Comparison of ENCODE assay signal across 16 cellular contexts in the genomic region with DNA sequence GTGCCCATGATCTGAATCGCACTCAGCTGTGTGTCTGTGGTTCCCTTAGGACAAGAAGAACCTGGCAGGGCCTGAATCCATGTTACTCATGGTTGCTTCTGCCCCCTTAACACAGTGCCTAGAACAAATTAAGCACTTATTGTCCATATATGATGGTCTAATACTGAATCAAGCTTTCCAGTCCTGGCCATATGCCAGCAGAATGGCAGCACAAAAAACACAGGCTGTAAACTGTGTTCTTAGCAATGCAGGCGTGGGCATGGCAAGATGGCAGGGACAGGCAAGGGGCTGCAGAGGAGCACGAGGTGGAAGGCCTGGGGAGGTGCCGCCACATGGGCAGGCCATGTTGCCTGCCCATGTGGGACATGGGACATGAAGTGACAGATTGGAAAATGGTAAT.
"Had no signal": no experiment of that assay in that cellular context is flagged by ENCODE, and none has a peak within 500 bp of the region (broad histone marks: within the 10 kb centered on the region; RNA-seq: fewer than 3 reads in every experiment).

No MANE protein-coding gene starts in this region.

- H3K36me3 Mint-ChIP-seq: activated naive CD4-positive, alpha-beta T cell treated with anti-CD3 and anti-CD28 coated beads, Interleukin-2, amount 10 ng/mL, durations not matched to agents 7 days and 5 days; naive thymus-derived CD4-positive, alpha-beta T cell had no signal

- H3K4me3 Mint-ChIP-seq: activated naive CD4-positive, alpha-beta T cell treated with anti-CD3 and anti-CD28 coated beads, Interleukin-2, amount 10 ng/mL, durations not matched to agents 7 days and 5 days; naive thymus-derived CD4-positive, alpha-beta T cell had no signal

- H3K4me1 ChIP-seq: parathyroid adenoma had no signal

- H3K27ac Mint-ChIP-seq: activated naive CD4-positive, alpha-beta T cell treated with anti-CD3 and anti-CD28 coated beads, Interleukin-2, amount 10 ng/mL, durations not matched to agents 7 days and 5 days; activated T-helper 2 cell treated with anti-CD3 and anti-CD28 coated beads, Interferon-gamma antibody, Interleukin-2, Interleukin-4, amounts not matched to agents 10 μg/mL and 5 μg/mL and 100 μg/mL, durations not matched to agents 14 hours and 24 hours and 36 hours; naive thymus-derived CD4-positive, alpha-beta T cell had no signal

- H3K27ac ChIP-seq: cardiac muscle cell, parathyroid adenoma had no signal

- H3K9me3 ChIP-seq: mucosa of descending colon had no signal

- H3K9ac ChIP-seq: parathyroid adenoma had no signal

- ATAC-seq: stimulated activated naive CD8-positive, alpha-beta T cell treated with anti-CD3 and anti-CD28 coated beads, Interleukin-15, Interleukin-2, amounts not matched to agents 100 U/mL and 50 U/mL, for 24 hours had no signal

- H3K27me3 ChIP-seq: cardiac muscle cell had no signal

- H2AFZ ChIP-seq: parathyroid adenoma had no signal

- FAIRE-seq: colon, endometrium, islet of Langerhans, small intestine had no signal

- H3K79me2 ChIP-seq: parathyroid adenoma had no signal

- DNase-seq: activated CD4-positive, alpha-beta T cell treated with anti-CD3 and anti-CD28 coated beads, Interleukin-2, amount 50 U/mL, for 4 hours; activated CD4-positive, CD25-positive, alpha-beta regulatory T cell treated with anti-CD3 and anti-CD28 coated beads, Interleukin-2, amount 50 U/mL, for 72 hours; activated naive CD4-positive, alpha-beta T cell treated with anti-CD3 and anti-CD28 coated beads, Interleukin-2, amount 10 ng/mL, durations not matched to agents 7 days and 5 days; mucosa of descending colon; naive thymus-derived CD4-positive, alpha-beta T cell; retina; small intestine; stimulated activated CD4-positive, alpha-beta T cell treated with anti-CD3 and anti-CD28 coated beads, Interleukin-4, amount 100 ng/mL, for 4 hours; stimulated activated CD8-positive, alpha-beta memory T cell treated with anti-CD3 and anti-CD28 coated beads, Interleukin-4, amount 100 ng/mL, for 48 hours; stimulated activated naive CD8-positive, alpha-beta T cell treated with anti-CD3 and anti-CD28 coated beads, Interleukin-15, Interleukin-2, amounts not matched to agents 100 U/mL and 50 U/mL, for 24 hours had no signal

- H3K9me3 Mint-ChIP-seq: activated naive CD4-positive, alpha-beta T cell treated with anti-CD3 and anti-CD28 coated beads, Interleukin-2, amount 10 ng/mL, durations not matched to agents 7 days and 5 days; activated T-helper 2 cell treated with anti-CD3 and anti-CD28 coated beads, Interferon-gamma antibody, Interleukin-2, Interleukin-4, amounts not matched to agents 10 μg/mL and 5 μg/mL and 100 μg/mL, durations not matched to agents 14 hours and 24 hours and 36 hours; naive thymus-derived CD4-positive, alpha-beta T cell had no signal

- H3K4me3 ChIP-seq: cardiac muscle cell, mucosa of descending colon had no signal
